17 cellular contexts compared by ENCODE assay signal in genomic region chr10:7035111-7035761, GRCh38.
A peak's percentile ranks its signal among the peaks of the same experiment; 100 is the strongest.
DNase-seq lines count a peak whose midpoint lies in the region; ATAC-seq and TF ChIP-seq lines count a peak whose summit lies in the region.
"Had no signal": no experiment of that assay in that cellular context is flagged by ENCODE, and none has a peak within 500 bp of the region (broad histone marks: within the 10 kb centered on the region; RNA-seq: fewer than 3 reads in every experiment).

No MANE protein-coding gene starts in this region.

- peaks cover 13% of the 10 kb centered on the region for H3K27me3 Mint-ChIP-seq in activated CD4-positive, alpha-beta T cell treated with anti-CD3 and anti-CD28 coated beads, Interleukin-2, amount 10 ng/mL, durations not matched to agents 7 days and 5 days

- no peaks in the 10 kb centered on the region for H3K9me3 ChIP-seq in mammary epithelial cell (replicated peaks; ENCODE audit: insufficient read depth, low read length)
- H3K9me3 ChIP-seq: esophagus muscularis mucosa, left lung, prostate gland, tibial nerve had no signal

- H3K27me3 ChIP-seq in mammary epithelial cell (ENCODE audit: insufficient read depth, low read length), result no peaks in the 10 kb centered on the region
- H3K27me3 ChIP-seq: esophagus muscularis mucosa, left lung, tibial nerve had no signal

- H3K4me3 Mint-ChIP-seq in activated CD4-positive, alpha-beta T cell treated with anti-CD3 and anti-CD28 coated beads, Interleukin-2, amount 10 ng/mL, durations not matched to agents 7 days and 5 days, result no peak overlapping the region

- no peaks in the 10 kb centered on the region for H3K36me3 ChIP-seq in mammary epithelial cell (ENCODE audit: insufficient read depth, low read length)
- H3K36me3 ChIP-seq: esophagus muscularis mucosa, left lung, prostate gland, tibial nerve had no signal

- H3K27ac ChIP-seq in mammary epithelial cell (ENCODE audit: insufficient read depth, low read depth, low read length), result no peak overlapping the region
- H3K27ac ChIP-seq: esophagus muscularis mucosa, left lung, prostate gland, tibial nerve, VCaP had no signal

- dilution Hi-C loops in mammary epithelial cell (cut with HindIII; ENCODE audit: low sequenced_read_pairs), result no loop called here

- H3K9ac ChIP-seq in mammary epithelial cell (ENCODE audit: insufficient read depth, low read length), result no peak overlapping the region

- H3K4me1 Mint-ChIP-seq in activated CD4-positive, alpha-beta T cell treated with anti-CD3 and anti-CD28 coated beads, Interleukin-2, amount 10 ng/mL, durations not matched to agents 7 days and 5 days, result peaks cover 29% of the 10 kb centered on the region

- no peak for TF ChIP-seq CTCF in mammary epithelial cell (conservative IDR thresholded peaks at IDR 0.05 in 1 of 2, IDR thresholded peaks at IDR 0.05 in 1 of 2; ENCODE audit: extremely low read depth in 1 of 2, insufficient read depth in 1 of 2, low read depth in 1 of 2, low read length in 2 of 2)

- intact Hi-C loops in mammary epithelial cell (cut with micrococcal nuclease), result no loop called here

- H3K4me2 ChIP-seq in mammary epithelial cell (ENCODE audit: insufficient read depth, low read depth, low read length), result no peak overlapping the region

- POLR2A ChIA-PET in activated CD4-positive, alpha-beta T cell treated with anti-CD3 and anti-CD28 coated beads, Interleukin-2, amount 10 ng/mL, durations not matched to agents 7 days and 5 days (lab: Charles Lee), result no interaction called here

- H3K27ac Mint-ChIP-seq in activated CD4-positive, alpha-beta T cell treated with anti-CD3 and anti-CD28 coated beads, Interleukin-2, amount 10 ng/mL, durations not matched to agents 7 days and 5 days, result no peak overlapping the region

- no peak for ATAC-seq in GM18517 (IDR thresholded peaks at IDR 0.05; ENCODE audit: unreplicated experiment)
- ATAC-seq: HCT116, left lung had no signal

- BruUV-seq in mammary epithelial cell (replicated peaks; lab: Mats Ljungman, UMichigan), result no TSS peak

- CTCF ChIA-PET in activated CD4-positive, alpha-beta T cell treated with anti-CD3 and anti-CD28 coated beads, Interleukin-2, amount 10 ng/mL, durations not matched to agents 7 days and 5 days (lab: Charles Lee), result interaction anchor here (1.2 kb wide), 1 partner anchor 107 kb away, joined by 3 read pairs; no protein-coding TSS in a partner anchor
- CTCF ChIA-PET in mammary epithelial cell (lab: Charles Lee; ENCODE audit: low non-redundant PET), result no interaction called here

- no peaks in the 10 kb centered on the region for H3K4me1 ChIP-seq in mammary epithelial cell (ENCODE audit: insufficient read depth, low read length)
- H3K4me1 ChIP-seq: esophagus muscularis mucosa, prostate gland had no signal

- no peaks in the 10 kb centered on the region for H3K79me2 ChIP-seq in mammary epithelial cell (ENCODE audit: insufficient read depth, low read length)

- no peaks in the 10 kb centered on the region for H3K36me3 Mint-ChIP-seq in activated CD4-positive, alpha-beta T cell treated with anti-CD3 and anti-CD28 coated beads, Interleukin-2, amount 10 ng/mL, durations not matched to agents 7 days and 5 days (ENCODE audit: low read depth)

- no peaks in the 10 kb centered on the region for H4K20me1 ChIP-seq in mammary epithelial cell (ENCODE audit: insufficient read depth, low read length)

- in situ Hi-C loops in mammary epithelial cell (cut with MboI; ENCODE audit: low sequenced_read_pairs in 2 of 2), result no loop called here

- WGBS in mammary epithelial cell (ENCODE audit: low coverage, missing lambda C conversion rate), result no CpG with 5 or more reads among the region's 10 CpGs

- H2AFZ ChIP-seq in mammary epithelial cell (ENCODE audit: low read depth, low read length), result no peak overlapping the region

- peaks cover 12% of the 10 kb centered on the region for H3K9me3 Mint-ChIP-seq in activated CD4-positive, alpha-beta T cell treated with anti-CD3 and anti-CD28 coated beads, Interleukin-2, amount 10 ng/mL, durations not matched to agents 7 days and 5 days

- peak; percentile 40 to 46 for DNase-seq in activated CD4-positive, alpha-beta T cell treated with anti-CD3 and anti-CD28 coated beads for 4 hours
- DNase-seq in activated CD4-positive, alpha-beta T cell treated with anti-CD3 and anti-CD28 coated beads, Interleukin-2, amount 10 ng/mL, durations not matched to agents 7 days and 5 days, result no peak
- peak; percentile 23 for DNase-seq in activated T-cell treated with anti-CD3 and anti-CD28 coated beads, Interleukin-2, amount 50 U/mL, for 1 hour
- DNase-seq in stimulated activated CD4-positive, alpha-beta T cell treated with anti-CD3 and anti-CD28 coated beads, Interleukin-12 subunit alpha, Interleukin-12 subunit beta, amount 100 ng/mL, for 4 hours, result peak; percentile 28
- DNase-seq in stimulated activated CD8-positive, alpha-beta memory T cell treated with anti-CD3 and anti-CD28 coated beads, Interleukin-7, amount 100 ng/mL, for 4 hours (ENCODE audit: low read depth in 2 of 2), result peak; percentile 35 to 45
- DNase-seq in NCI-H526 (lab: John Stamatoyannopoulos, UW) (no peak), mammary epithelial cell (no peak)
- DNase-seq: amygdala, hippocampal formation, left lung, NCI-H2107 had no signal

- H3K4me3 ChIP-seq in mammary epithelial cell (replicated peaks in 1 of 3; ENCODE audit: insufficient read depth in 1 of 3, low read depth in 2 of 3, low read length in 3 of 3), result no peak overlapping the region
- H3K4me3 ChIP-seq: esophagus muscularis mucosa, left lung, prostate gland, tibial nerve had no signal

Comparison
In these comparisons a context has a peak if more than half of its experiments do, and no peak if none do; other contexts are left out.
1. DNase-seq: peak in activated CD4-positive, alpha-beta T cell treated with anti-CD3 and anti-CD28 coated beads for 4 hours (2 of 2), activated T-cell treated with anti-CD3 and anti-CD28 coated beads, Interleukin-2, amount 50 U/mL, for 1 hour (single experiment), stimulated activated CD4-positive, alpha-beta T cell treated with anti-CD3 and anti-CD28 coated beads, Interleukin-12 subunit alpha, Interleukin-12 subunit beta, amount 100 ng/mL, for 4 hours (single experiment) and stimulated activated CD8-positive, alpha-beta memory T cell treated with anti-CD3 and anti-CD28 coated beads, Interleukin-7, amount 100 ng/mL, for 4 hours (2 of 2); none in activated CD4-positive, alpha-beta T cell treated with anti-CD3 and anti-CD28 coated beads, Interleukin-2, amount 10 ng/mL, durations not matched to agents 7 days and 5 days (single experiment), NCI-H526 (0 of 2) and mammary epithelial cell (single experiment).